Comparison of ENCODE assay signal across 19 cellular contexts in genomic region chrX:48125286-48125685, GRCh38. TPM values are rescaled to one million over a fixed set of nuclear protein-coding genes. Genes with fewer than 3 reads are reported as not detected.
"Had no signal": no experiment of that assay in that cellular context is flagged by ENCODE, and none has a peak within 500 bp of the region (broad histone marks: within the 10 kb centered on the region; RNA-seq: fewer than 3 reads in every experiment).

No MANE protein-coding gene starts in this region.

RNA-seq across cellular contexts. Expression of gene SPACA5B, which starts 5.1 kb away (rescaled TPM):
- total RNA-seq: activated B cell treated with CpG ODN at 0.5 μM for 24 hours; activated CD4-positive, alpha-beta memory T cell treated with anti-CD3 and anti-CD28 coated beads for 36 hours; activated CD8-positive, alpha-beta memory T cell treated with anti-CD3 and anti-CD28 coated beads for 36 hours; activated CD8-positive, alpha-beta memory T cell treated with anti-CD3 and anti-CD28 coated beads, Interleukin-2, amount 10 ng/mL, durations not matched to agents 7 days and 5 days; activated CD8-positive, alpha-beta T cell treated with anti-CD3 and anti-CD28 coated beads, Interleukin-2, amount 10 ng/mL, durations not matched to agents 7 days and 5 days; activated naive CD4-positive, alpha-beta T cell treated with anti-CD3 and anti-CD28 coated beads for 36 hours; activated naive CD8-positive, alpha-beta T cell treated with anti-CD3 and anti-CD28 coated beads for 36 hours; activated T-helper 1 cell treated with anti-CD3 and anti-CD28 coated beads, Interleukin-12 subunit alpha, Interleukin-12 subunit beta, Interleukin-2, Interleukin-4 antibody, amounts not matched to agents 30 ng/mL and 10 ng/mL and 1 ng/mL, durations not matched to agents 14 hours and 24 hours and 36 hours; activated T-helper 2 cell treated with anti-CD3 and anti-CD28 coated beads, Interferon-gamma antibody, Interleukin-2, Interleukin-4, amounts not matched to agents 10 μg/mL and 5 μg/mL and 100 μg/mL, durations not matched to agents 14 hours and 24 hours and 36 hours; adrenal gland; aorta; body of pancreas; chondrocyte; dermis blood vessel endothelial cell; esophagus muscularis mucosa; foreskin keratinocyte; gastrocnemius medialis; heart left ventricle; T-helper 2 cell treated with Interferon-gamma antibody and Interleukin-4, amounts not matched to agents 100 ng/mL and 5 ng/mL, for 36 hours had no signal
- polyA plus RNA-seq: adrenal gland, aorta, foreskin keratinocyte, heart left ventricle had no signal

RNA-seq across cellular contexts. Expression of gene ZNF630, which starts 53.8 kb away (rescaled TPM):
- total RNA-seq: activated B cell treated with CpG ODN at 0.5 μM for 24 hours had no signal
